In genomic region chr16:67349172-67349571, GRCh38 we compare ENCODE assay signal across 8 cellular contexts. TPM values are rescaled to one million over a fixed set of nuclear protein-coding genes. Genes with fewer than 3 reads are reported as not detected.
DNase-seq lines count a peak whose midpoint lies in the region; ATAC-seq, FAIRE-seq and TF ChIP-seq lines count a peak whose summit lies in the region.

No MANE protein-coding gene starts in this region.

- no peak overlapping the region for H3K27ac ChIP-seq in left ventricle myocardium inferior (replicated peaks)
- H3K27ac ChIP-seq in PC-3 (ENCODE audit: low read length): no peak overlapping the region
- no peak overlapping the region for H3K27ac ChIP-seq in ovary

- CTCF ChIA-PET in PC-3 (lab: Charles Lee): interaction anchor here (0.6 to 1.2 kb wide), 2 partner anchors 51 to 305 kb away, joined by 4 to 5 read pairs; no protein-coding TSS in a partner anchor

- no peak overlapping the region for H2AFZ ChIP-seq in PC-3 (ENCODE audit: low read length)

- no peaks in the 10 kb centered on the region for H3K79me2 ChIP-seq in PC-3 (ENCODE audit: low read length)

- ATAC-seq in PC-3: peak; percentile 37; the same call in 1 of the 2 replicates

- H3K4me3 ChIP-seq in left ventricle myocardium inferior: no peak overlapping the region
- no peak overlapping the region for H3K4me3 ChIP-seq in PC-3 (ENCODE audit: low read length)
- H3K4me3 ChIP-seq in ovary: no peak overlapping the region

- H3F3A ChIP-seq in PC-3 (ENCODE audit: low read length, unreplicated experiment): no peaks in the 10 kb centered on the region

- H3K9ac ChIP-seq in PC-3 (ENCODE audit: low read length): no peak overlapping the region

- no peak for TF ChIP-seq EP300 in ovary (IDR thresholded peaks at IDR 0.05)

- H3K9me3 ChIP-seq in left ventricle myocardium inferior (replicated peaks): no peaks in the 10 kb centered on the region
- H3K9me3 ChIP-seq in PC-3 (ENCODE audit: low read length): no peaks in the 10 kb centered on the region
- H3K9me3 ChIP-seq in ovary: no peaks in the 10 kb centered on the region

- no peak for FAIRE-seq in H54 (lab: Jason Lieb, UNC)

- H3K4me1 ChIP-seq in left ventricle myocardium inferior (peaks cover 6% of the 10 kb centered on the region), PC-3 (ENCODE audit: insufficient read depth, low read length) (peaks cover 25% of the 10 kb centered on the region), ovary (ENCODE audit: insufficient read depth) (no peaks in the 10 kb centered on the region)

- H3K4me2 ChIP-seq in PC-3 (ENCODE audit: low read length): no peak overlapping the region

- TF ChIP-seq POLR2A in H54 (IDR thresholded peaks at IDR 0.05; ENCODE audit: low read depth, low read length): no peak
- TF ChIP-seq POLR2A in ovary (IDR thresholded peaks at IDR 0.05): no peak

- POLR2A ChIA-PET in PC-3 (lab: Charles Lee; ENCODE audit: unreplicated experiment): no interaction called here

- H4K20me1 ChIP-seq in PC-3 (ENCODE audit: low read length): no peaks in the 10 kb centered on the region

- intact Hi-C loops in left ventricle myocardium inferior (cut with micrococcal nuclease) (no loop called here), cardiac septum (cut with DNase I) (no loop called here), PC-3 (cut with micrococcal nuclease) (loop anchor here (5.0 to 10.0 kb wide), 2 partner anchors 46 to 72 kb away; partner anchors contain the start of genes PLEKHG4 and TPPP3), ovary (cut with DNase I) (no loop called here)

- H3K27me3 ChIP-seq in left ventricle myocardium inferior (ENCODE audit: low read depth) (peaks cover 3% of the 10 kb centered on the region), PC-3 (ENCODE audit: low read length) (no peaks in the 10 kb centered on the region), ovary (no peaks in the 10 kb centered on the region)

- no peaks in the 10 kb centered on the region for H3K9me2 ChIP-seq in PC-3 (replicated peaks; ENCODE audit: low read length)

- DNase-seq in left ventricle myocardium inferior (no peak), cardiac septum (ENCODE audit: low spot score) (no peak), PC-3 (peak; percentile 61), fibroblast of peridontal ligament (ENCODE audit: extremely low read depth) (peak; percentile 48), H54 (ENCODE audit: insufficient read length, low spot score) (no peak), ovary (no peak)
- no peak for DNase-seq in stimulated activated CD4-positive, alpha-beta T cell treated with anti-CD3 and anti-CD28 coated beads, Interleukin-2, amount 100 ng/mL, for 48 hours
- no peak for DNase-seq in activated T-cell treated with anti-CD3 and anti-CD28 coated beads, Interleukin-2, amount 50 U/mL, for 48 hours

- no TSS peak for BruUV-seq in PC-3 (replicated peaks; lab: Mats Ljungman, UMichigan)

- H3K36me3 ChIP-seq in left ventricle myocardium inferior: no peaks in the 10 kb centered on the region
- no peaks in the 10 kb centered on the region for H3K36me3 ChIP-seq in PC-3 (ENCODE audit: low read depth, low read length)
- no peaks in the 10 kb centered on the region for H3K36me3 ChIP-seq in ovary

- TF ChIP-seq CTCF in left ventricle myocardium inferior (IDR thresholded peaks at IDR 0.05; ENCODE audit: borderline replicate concordance) (peak; percentile 53), PC-3 (conservative IDR thresholded peaks at IDR 0.05; ENCODE audit: low read depth, low read length) (peak; percentile 60), ovary (IDR thresholded peaks at IDR 0.05) (no peak)

RNA-seq across cellular contexts. Expression of gene LRRC36, which starts 22.6 kb away (rescaled TPM):
- total RNA-seq in left ventricle myocardium inferior (not detected), cardiac septum (not detected), PC-3 (2014; rRNA removed) (0.92 TPM in 1 of 2 replicates, not detected in the other), ovary (1 to 10 TPM in 4 of 7 donors, under 1 TPM in 2, not detected in 1; 0.58 to 2.6 (median 1.2) TPM)
- under 1 TPM; 0.59 to 0.80 TPM for polyA plus RNA-seq in ovary

RNA-seq across cellular contexts. Expression of gene KCTD19, which starts 22.6 kb away (rescaled TPM):
- total RNA-seq in left ventricle myocardium inferior: not detected
- not detected for total RNA-seq in cardiac septum
- total RNA-seq in PC-3 (2014; rRNA removed): not detected in 2 replicates
- total RNA-seq in ovary: under 1 TPM in 3 of 7 donors, not detected in 4; 0.05 to 0.32 (median 0.12) TPM
- under 1 TPM; 0.07 to 0.70 TPM for polyA plus RNA-seq in ovary

RNA-seq across cellular contexts. Expression of gene TPPP3, which starts 44.1 kb away (rescaled TPM):
- total RNA-seq in left ventricle myocardium inferior (15.5 TPM), cardiac septum (9.6 TPM), PC-3 (2014; rRNA removed) (not detected in 2 replicates), ovary (100 to 1,000 TPM in 1 of 7 donors, 10 to 100 TPM in 4, 1 to 10 TPM in 2; 2.2 to 269 (median 10.9) TPM)
- 10 to 100 TPM; 15.2 to 15.6 TPM for polyA plus RNA-seq in ovary

Comparison
In these comparisons a context has a peak if more than half of its experiments do, and no peak if none do; other contexts are left out.
1. DNase-seq: peak in PC-3 (single experiment) and fibroblast of peridontal ligament (single experiment); none in left ventricle myocardium inferior (single experiment), cardiac septum (single experiment), H54 (single experiment), stimulated activated CD4-positive, alpha-beta T cell treated with anti-CD3 and anti-CD28 coated beads, Interleukin-2, amount 100 ng/mL, for 48 hours (0 of 2), activated T-cell treated with anti-CD3 and anti-CD28 coated beads, Interleukin-2, amount 50 U/mL, for 48 hours (0 of 2) and ovary (0 of 5).
2. CTCF ChIP-seq: peak in left ventricle myocardium inferior (single experiment) and PC-3 (single experiment); none in ovary (0 of 3).